ENCODE assay signal across 8 cellular contexts in the genomic region with DNA sequence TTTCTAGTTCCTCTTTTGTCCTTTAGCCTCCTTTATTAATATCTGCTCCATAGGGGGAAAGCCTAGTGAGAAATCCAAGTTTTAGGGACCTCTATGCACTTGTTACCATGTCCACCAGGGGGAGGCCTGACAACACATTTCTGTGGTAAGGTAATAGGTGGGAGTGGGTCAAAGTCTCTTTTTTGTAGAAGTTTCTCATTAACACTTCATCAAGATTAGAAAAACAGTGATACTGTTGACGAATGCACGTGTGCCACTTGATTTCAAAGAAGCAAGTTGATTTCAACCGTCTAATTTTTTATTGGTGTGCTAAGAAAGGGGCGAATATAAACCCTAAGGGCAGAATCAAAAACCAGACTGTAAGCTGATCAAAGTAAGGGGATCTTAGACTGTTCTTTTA. TPM values are rescaled to one million over a fixed set of nuclear protein-coding genes. Genes with fewer than 3 reads are reported as not detected.
A peak's percentile ranks its signal among the peaks of the same experiment; 100 is the strongest.
DNase-seq lines count a peak whose midpoint lies in the region; ATAC-seq and TF ChIP-seq lines count a peak whose summit lies in the region.

No MANE protein-coding gene starts in this region.

- H3K36me3 ChIP-seq in GM06990 (ENCODE audit: control insufficient read depth, insufficient read depth, low read length) (no peaks in the 10 kb centered on the region), KMS-11 (ENCODE audit: insufficient read depth) (no peaks in the 10 kb centered on the region), hepatocyte (replicated peaks; ENCODE audit: insufficient read depth, low read depth) (no peaks in the 10 kb centered on the region)

- H3K4me1 ChIP-seq in KMS-11 (ENCODE audit: low read depth, poor library complexity, severe bottlenecking) (no peaks in the 10 kb centered on the region), hepatocyte (ENCODE audit: insufficient read depth) (no peaks in the 10 kb centered on the region)

- ATAC-seq in GM21723 (IDR thresholded peaks at IDR 0.05; ENCODE audit: unreplicated experiment) (peak; percentile 97), GM21423 (IDR thresholded peaks at IDR 0.05; ENCODE audit: unreplicated experiment) (no peak)

- no peaks in the 10 kb centered on the region for H3K9me2 ChIP-seq in hepatocyte (replicated peaks; ENCODE audit: insufficient read depth)

- H3K9ac ChIP-seq in KMS-11: no peak overlapping the region

- H3K4me3 ChIP-seq in GM06990 (replicated peaks; ENCODE audit: low read depth, low read length): no peak overlapping the region
- no peak overlapping the region for H3K4me3 ChIP-seq in KMS-11 (IDR thresholded peaks at IDR 0.05; ENCODE audit: insufficient read depth, low read depth, low read length)
- no peak overlapping the region for H3K4me3 ChIP-seq in hepatocyte

- no peaks in the 10 kb centered on the region for H3K9me3 ChIP-seq in hepatocyte (ENCODE audit: low read depth)

- H3K27ac ChIP-seq in KMS-11: no peak overlapping the region
- no peak overlapping the region for H3K27ac ChIP-seq in hepatocyte

- H3K79me2 ChIP-seq in KMS-11 (ENCODE audit: insufficient read depth, low read depth): no peaks in the 10 kb centered on the region
- no peaks in the 10 kb centered on the region for H3K79me2 ChIP-seq in hepatocyte

- WGBS in hepatocyte (ENCODE audit: low lambda C conversion rate, missing lambda C conversion rate): 7% methylated on average over 4 of the region's 4 CpGs

- H3K4me2 ChIP-seq in KMS-11 (no peak overlapping the region), hepatocyte (peak overlapping the region; percentile 55)

- no peak overlapping the region for H2AFZ ChIP-seq in KMS-11 (ENCODE audit: low read depth)
- no peak overlapping the region for H2AFZ ChIP-seq in hepatocyte

- H4K20me1 ChIP-seq in KMS-11 (ENCODE audit: insufficient read depth) (no peaks in the 10 kb centered on the region), hepatocyte (ENCODE audit: insufficient read depth, poor library complexity, severe bottlenecking) (no peaks in the 10 kb centered on the region)

- no peaks in the 10 kb centered on the region for H3K27me3 ChIP-seq in GM06990 (replicated peaks; ENCODE audit: control insufficient read depth, insufficient read depth, low read length)
- no peaks in the 10 kb centered on the region for H3K27me3 ChIP-seq in KMS-11 (ENCODE audit: insufficient read depth, low read depth)
- H3K27me3 ChIP-seq in hepatocyte: no peaks in the 10 kb centered on the region

- TF ChIP-seq CTCF in GM06990 (IDR thresholded peaks at IDR 0.05; ENCODE audit: insufficient read depth, low read length, poor library complexity, severe bottlenecking) (peak; percentile 87), KMS-11 (conservative IDR thresholded peaks at IDR 0.05; ENCODE audit: low read depth, low read length) (peak; percentile 94), hepatocyte (IDR thresholded peaks at IDR 0.05; ENCODE audit: poor library complexity) (peak; percentile 84)

- peak; percentile 23 for DNase-seq in GM06990 (ENCODE audit: extremely low read depth, insufficient read length)
- DNase-seq in T-helper 1 cell: peak; percentile 9 to 50 (median 38)
- peak; percentile 22 for DNase-seq in amniotic stem cell (lab: John Stamatoyannopoulos, UW)
- peak; percentile 79 for DNase-seq in hepatocyte (ENCODE audit: low spot score)
- DNase-seq in stimulated activated CD4-positive, alpha-beta T cell treated with anti-CD3 and anti-CD28 coated beads, Interleukin-12 subunit alpha, Interleukin-12 subunit beta, amount 100 ng/mL, for 24 hours (ENCODE audit: low read depth in 2 of 2): peak; percentile 12 to 41

RNA-seq across cellular contexts. Expression of a gene that starts 30.6 kb away (rescaled TPM):
- 37.8 and 47.0 TPM in 2 replicates for total RNA-seq in hepatocyte
- 94.4 and 95.9 TPM in 2 replicates for polyA plus RNA-seq in hepatocyte

RNA-seq across cellular contexts. Expression of a gene that starts 31.9 kb away (rescaled TPM):
- total RNA-seq in hepatocyte: 15.1 and 17.5 TPM in 2 replicates
- polyA plus RNA-seq in hepatocyte: 2.9 and 3.5 TPM in 2 replicates

RNA-seq across cellular contexts. Expression of a gene that starts 35.2 kb away (rescaled TPM):
- 26.6 and 28.7 TPM in 2 replicates for total RNA-seq in hepatocyte
- 19.2 and 22.1 TPM in 2 replicates for polyA plus RNA-seq in hepatocyte

Comparison
In these comparisons a context has a peak if more than half of its experiments do, and no peak if none do; other contexts are left out.
1. DNase-seq: peak in every context shown above with its lines; median percentile 79 in hepatocyte; 38 in T-helper 1 cell; 26 in stimulated activated CD4-positive, alpha-beta T cell treated with anti-CD3 and anti-CD28 coated beads, Interleukin-12 subunit alpha, Interleukin-12 subunit beta, amount 100 ng/mL, for 24 hours; 23 in GM06990; 22 in amniotic stem cell.